ENCODE assay signal across 18 cellular contexts in the genomic region with DNA sequence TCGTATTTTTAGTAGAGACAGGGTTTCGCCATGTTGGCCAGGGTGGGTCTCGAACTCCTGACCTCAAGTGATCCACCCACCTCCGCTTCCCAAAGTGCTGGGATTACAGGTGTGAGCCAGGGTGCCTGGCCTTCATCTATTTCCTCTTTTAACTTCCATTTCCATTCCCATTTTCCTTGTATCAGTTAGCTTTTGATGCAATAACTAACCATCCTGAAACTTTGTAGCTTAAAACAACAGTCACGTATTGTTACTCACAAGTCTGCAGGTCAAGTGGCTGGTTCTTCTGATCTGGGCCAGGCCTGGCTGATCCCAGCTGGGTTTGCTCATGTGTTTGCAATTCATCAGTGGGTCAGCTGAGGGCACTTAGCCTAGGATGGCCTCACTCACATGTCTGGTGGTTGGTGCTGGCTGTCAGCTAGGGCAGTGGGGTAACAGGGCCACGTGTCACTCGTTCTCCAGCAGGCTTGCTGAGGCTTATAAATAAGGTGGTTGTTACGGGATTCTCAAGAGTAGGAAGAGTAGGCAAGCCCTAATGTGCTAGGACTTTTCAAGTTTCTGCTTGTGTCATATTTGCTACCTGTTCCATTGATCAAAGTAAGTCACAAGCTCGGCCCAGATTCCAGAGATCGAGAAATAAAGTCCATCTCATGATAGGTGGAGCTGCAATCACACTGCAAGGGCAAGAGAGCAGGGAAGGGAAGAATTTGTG.
A peak's percentile ranks its signal among the peaks of the same experiment; 100 is the strongest.
DNase-seq lines count a peak whose midpoint lies in the region; ATAC-seq, FAIRE-seq and TF ChIP-seq lines count a peak whose summit lies in the region.
"Had no signal": no experiment of that assay in that cellular context is flagged by ENCODE, and none has a peak within 500 bp of the region (broad histone marks: within the 10 kb centered on the region; RNA-seq: fewer than 3 reads in every experiment).

No MANE protein-coding gene starts in this region.

- no peak for TF ChIP-seq POLR2A in thyroid gland (IDR thresholded peaks at IDR 0.05)

- H4K20me1 ChIP-seq in astrocyte (ENCODE audit: insufficient read depth, low read length): no peaks in the 10 kb centered on the region

- FAIRE-seq in astrocyte (lab: Jason Lieb, UNC) (no peak), kidney (lab: Jason Lieb, UNC) (no peak)
- FAIRE-seq: islet of Langerhans had no signal

- H3K79me2 ChIP-seq in astrocyte (ENCODE audit: insufficient read depth, low read length): no peaks in the 10 kb centered on the region

- peaks cover 16% of the 10 kb centered on the region for H3K4me1 ChIP-seq in astrocyte (ENCODE audit: insufficient read depth, low read length)
- H3K4me1 ChIP-seq in kidney (ENCODE audit: control insufficient read depth in 1 of 2, insufficient read depth in 1 of 2, low read depth in 1 of 2, low read length in 2 of 2): peaks cover 3 to 6% of the 10 kb centered on the region in 2 donors
- H3K4me1 ChIP-seq in thyroid gland: no peaks in the 10 kb centered on the region
- H3K4me1 ChIP-seq: breast epithelium, psoas muscle had no signal

- H3K4me3 ChIP-seq in astrocyte (ENCODE audit: insufficient read depth, low read depth, low read length) (no peak overlapping the region), kidney (ENCODE audit: low read length in 2 of 2) (no peak overlapping the region), thyroid gland (replicated peaks in 1 of 3) (no peak overlapping the region)
- H3K4me3 ChIP-seq: breast epithelium, psoas muscle had no signal

- no peak overlapping the region for H3K4me3 Mint-ChIP-seq in astrocyte (ENCODE audit: unreplicated experiment)
- H3K4me3 Mint-ChIP-seq: CD4-positive, alpha-beta T cell had no signal

- H3K4me1 Mint-ChIP-seq in astrocyte (ENCODE audit: low read depth, unreplicated experiment): peaks cover 27% of the 10 kb centered on the region

- no peaks in the 10 kb centered on the region for H3K27me3 Mint-ChIP-seq in astrocyte (ENCODE audit: low read depth, unreplicated experiment)

- H3K27me3 ChIP-seq in astrocyte (ENCODE audit: insufficient read depth, low read length) (no peaks in the 10 kb centered on the region), thyroid gland (no peaks in the 10 kb centered on the region)
- H3K27me3 ChIP-seq: breast epithelium had no signal

- H3K36me3 ChIP-seq in astrocyte (ENCODE audit: insufficient read depth, low read length) (no peaks in the 10 kb centered on the region), kidney (ENCODE audit: control insufficient read depth in 1 of 2, insufficient read depth in 2 of 2, low read length in 2 of 2) (no peaks in the 10 kb centered on the region), thyroid gland (no peaks in the 10 kb centered on the region)
- H3K36me3 ChIP-seq: breast epithelium had no signal

- no peak overlapping the region for H3K9ac ChIP-seq in astrocyte (ENCODE audit: low read length)
- no peak overlapping the region for H3K9ac ChIP-seq in kidney (ENCODE audit: low read length in 2 of 2)

- H3K36me3 Mint-ChIP-seq in astrocyte (ENCODE audit: low read depth, unreplicated experiment): peaks cover 7% of the 10 kb centered on the region

- WGBS in thyroid gland, 2 donors: 68 to 70% methylated on average over 10 of the region's 10 CpGs

- no peak overlapping the region for H3K27ac Mint-ChIP-seq in astrocyte (ENCODE audit: unreplicated experiment)
- H3K27ac Mint-ChIP-seq: CD4-positive, alpha-beta T cell had no signal

- no peak overlapping the region for H3K27ac ChIP-seq in astrocyte (ENCODE audit: low read depth, low read length)
- H3K27ac ChIP-seq in kidney (ENCODE audit: low read depth in 2 of 2, low read length in 2 of 2): peak overlapping the region in 1 of 2 donors; percentile 45
- H3K27ac ChIP-seq in thyroid gland: no peak overlapping the region
- H3K27ac ChIP-seq: breast epithelium, psoas muscle had no signal

- no peak for ATAC-seq in stimulated activated naive CD8-positive, alpha-beta T cell treated with anti-CD3 and anti-CD28 coated beads, Interleukin-15, Interleukin-2, amounts not matched to agents 100 U/mL and 50 U/mL, for 24 hours
- ATAC-seq in HG03432 (IDR thresholded peaks at IDR 0.05; ENCODE audit: unreplicated experiment): no peak
- ATAC-seq: activated naive CD4-positive, alpha-beta T cell treated with anti-CD3 and anti-CD28 coated beads, Interleukin-2, amount 50 U/mL, for 72 hours had no signal

- DNase-seq in NCI-H510A treated with DMSO at 0.1 percent for 48 hours (lab: John Stamatoyannopoulos, UW) (peak; percentile 23), NCI-H510A (lab: John Stamatoyannopoulos, UW) (no peak), astrocyte (ENCODE audit: low read depth) (peak; percentile 58), kidney (peak; percentile 59), thyroid gland (peak; percentile 74 to 83), NCI-H345 treated with DMSO at 0.1 percent for 48 hours (lab: John Stamatoyannopoulos, UW; ENCODE audit: unreplicated experiment) (no peak)
- no peak for DNase-seq in stimulated activated naive CD8-positive, alpha-beta T cell treated with anti-CD3 and anti-CD28 coated beads, Interleukin-15, Interleukin-2, amounts not matched to agents 100 U/mL and 50 U/mL, for 24 hours
- DNase-seq: 8988T; activated T-cell treated with anti-CD3 and anti-CD28 coated beads for 4 hours; CD4-positive, alpha-beta T cell; NCI-H2107; NCI-H82; psoas muscle; stimulated activated CD4-positive, alpha-beta T cell treated with anti-CD3 and anti-CD28 coated beads, Interleukin-15, amount 100 ng/mL, for 24 hours had no signal

- peaks cover 21% of the 10 kb centered on the region for H3K9me3 Mint-ChIP-seq in astrocyte (ENCODE audit: unreplicated experiment)

- peaks cover 7% of the 10 kb centered on the region for H3K9me3 ChIP-seq in astrocyte (ENCODE audit: insufficient read depth, low read depth, low read length)
- H3K9me3 ChIP-seq in kidney (ENCODE audit: control insufficient read depth in 1 of 2, low read length in 2 of 2): no peaks in the 10 kb centered on the region
- no peaks in the 10 kb centered on the region for H3K9me3 ChIP-seq in thyroid gland

- H3K4me2 ChIP-seq in astrocyte (ENCODE audit: low read length): no peak overlapping the region

- TF ChIP-seq CTCF in astrocyte (IDR thresholded peaks at IDR 0.05; ENCODE audit: insufficient read depth, low read depth, low read length): no peak
- TF ChIP-seq CTCF in kidney (IDR thresholded peaks at IDR 0.05; ENCODE audit: borderline replicate concordance, extremely low read depth, insufficient read depth): no peak
- no peak for TF ChIP-seq CTCF in thyroid gland (IDR thresholded peaks at IDR 0.05)

- H2AFZ ChIP-seq in astrocyte (ENCODE audit: low read depth, low read length): no peak overlapping the region

- intact Hi-C loops in kidney (cut with DNase I) (no loop called here), thyroid gland (cut with DNase I) (no loop called here)

Comparison
In these comparisons a context has a peak if more than half of its experiments do, and no peak if none do; other contexts are left out.
1. DNase-seq: peak in NCI-H510A treated with DMSO at 0.1 percent for 48 hours (single experiment), astrocyte (single experiment), kidney (single experiment) and thyroid gland (2 of 2); none in NCI-H510A (single experiment), stimulated activated naive CD8-positive, alpha-beta T cell treated with anti-CD3 and anti-CD28 coated beads, Interleukin-15, Interleukin-2, amounts not matched to agents 100 U/mL and 50 U/mL, for 24 hours (single experiment) and NCI-H345 treated with DMSO at 0.1 percent for 48 hours (single experiment).